8 cellular contexts compared by ENCODE assay signal in the genomic region with DNA sequence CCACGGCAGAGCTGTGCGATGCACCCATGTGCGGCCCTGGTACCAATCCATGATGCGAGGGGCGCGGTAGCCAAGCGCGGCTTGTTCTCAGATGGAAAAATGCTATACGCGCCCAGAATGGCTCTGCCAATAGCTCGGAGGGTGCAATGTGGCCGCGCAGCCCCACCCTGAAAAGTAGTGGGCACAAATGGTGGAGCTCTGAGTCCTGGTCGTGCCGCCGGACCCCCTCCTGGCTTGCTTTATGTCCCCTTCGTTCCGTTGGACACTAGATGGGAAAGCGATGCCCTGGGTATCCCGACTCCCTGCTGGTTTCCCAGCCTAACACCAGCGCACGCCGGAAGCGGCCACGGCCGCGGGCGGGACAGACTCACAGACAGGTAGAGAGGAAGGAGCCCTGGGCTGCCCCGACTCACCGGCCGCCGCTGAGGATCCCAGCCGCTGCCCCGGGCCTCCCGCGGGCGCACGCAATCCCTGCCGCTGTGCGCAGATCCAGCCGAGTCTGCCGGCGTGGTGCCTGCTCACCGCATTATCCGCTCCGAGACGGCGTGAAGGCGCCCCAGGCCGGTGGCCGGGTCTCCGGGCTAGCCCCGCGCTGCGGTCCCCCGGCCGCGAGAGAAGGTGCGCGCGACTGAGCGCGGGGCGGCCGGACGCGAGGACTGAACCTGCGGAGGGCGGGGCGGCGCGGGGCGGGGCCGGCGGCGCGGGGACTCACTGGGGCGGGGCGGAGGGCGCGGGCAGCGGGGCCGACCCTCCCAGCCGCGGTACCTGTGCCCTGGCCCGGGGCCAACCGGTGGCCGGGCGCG. TPM values are rescaled to one million over a fixed set of nuclear protein-coding genes. Genes with fewer than 3 reads are reported as not detected.
A peak's percentile ranks its signal among the peaks of the same experiment; 100 is the strongest.
DNase-seq lines count a peak whose midpoint lies in the region; FAIRE-seq and TF ChIP-seq lines count a peak whose summit lies in the region.

A gene with protein sequence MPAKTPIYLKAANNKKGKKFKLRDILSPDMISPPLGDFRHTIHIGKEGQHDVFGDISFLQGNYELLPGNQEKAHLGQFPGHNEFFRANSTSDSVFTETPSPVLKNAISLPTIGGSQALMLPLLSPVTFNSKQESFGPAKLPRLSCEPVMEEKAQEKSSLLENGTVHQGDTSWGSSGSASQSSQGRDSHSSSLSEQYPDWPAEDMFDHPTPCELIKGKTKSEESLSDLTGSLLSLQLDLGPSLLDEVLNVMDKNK (minus strand): TSS at position 630 of the 803 bp plus-strand sequence. CDS start 25,055 bp downstream, outside the sequence.

- TF ChIP-seq CTCF in GM10266 (IDR thresholded peaks at IDR 0.05; ENCODE audit: control insufficient read depth, insufficient read depth, low read depth, missing control alignments) (no peak), NB4 (IDR thresholded peaks at IDR 0.05; ENCODE audit: low read depth, low read length) (no peak), breast epithelium (IDR thresholded peaks at IDR 0.05) (peak in 1 of 3 donors; percentile 5), keratinocyte (optimal IDR thresholded peaks at IDR 0.05 in 1 of 3, IDR thresholded peaks at IDR 0.05 in 1 of 3, conservative IDR thresholded peaks at IDR 0.05 in 1 of 3; ENCODE audit: extremely low read depth in 1 of 3, insufficient read depth in 2 of 3, low read length in 3 of 3) (no peak)

- H2AFZ ChIP-seq in keratinocyte (ENCODE audit: control insufficient read depth, low read length), result peak within 1 kb of the TSS; percentile 78

- H3K79me2 ChIP-seq in keratinocyte (ENCODE audit: control insufficient read depth, insufficient read depth, low read length), result peaks cover 52% of the 10 kb centered on the region

- H3K4me3 ChIP-seq in HAP-1 (peak within 1 kb of the TSS; percentile 73), NB4 (ENCODE audit: low read depth, low read length) (peak within 1 kb of the TSS; percentile 94), breast epithelium (peak within 1 kb of the TSS; percentile 82 to 88 (median 84)), keratinocyte (ENCODE audit: control insufficient read depth in 2 of 3, extremely low read depth in 1 of 3, insufficient read depth in 2 of 3, low read depth in 1 of 3, low read length in 3 of 3) (peak within 1 kb of the TSS; percentile 68 to 87 (median 85))

- H3K36me3 ChIP-seq in HAP-1 (replicated peaks) (no peaks in the 10 kb centered on the region), breast epithelium (no peaks in the 10 kb centered on the region), keratinocyte (ENCODE audit: control insufficient read depth in 2 of 2, extremely low read depth in 1 of 2, insufficient read depth in 2 of 2, low read length in 2 of 2) (peaks cover 2 to 6% of the 10 kb centered on the region in 2 experiments)

- dilution Hi-C loops in keratinocyte (cut with MboI; ENCODE audit: extremely low pct_ligation_motif_present, low sequenced_read_pairs), result no loop called here

- H3K4me1 ChIP-seq in HAP-1, result peaks cover 44% of the 10 kb centered on the region
- no peaks in the 10 kb centered on the region for H3K4me1 ChIP-seq in breast epithelium
- peaks cover 32% of the 10 kb centered on the region for H3K4me1 ChIP-seq in keratinocyte (ENCODE audit: control insufficient read depth, extremely low read depth, insufficient read depth, low read length)

- no peaks in the 10 kb centered on the region for H3K9me1 ChIP-seq in keratinocyte (ENCODE audit: control insufficient read depth, extremely low read depth, insufficient read depth, low read length)

- no peaks in the 10 kb centered on the region for H3K9me3 ChIP-seq in HAP-1
- H3K9me3 ChIP-seq in breast epithelium, result no peaks in the 10 kb centered on the region
- no peaks in the 10 kb centered on the region for H3K9me3 ChIP-seq in keratinocyte (ENCODE audit: control insufficient read depth, low read depth, low read length)

- TF ChIP-seq POLR2A in NB4 (IDR thresholded peaks at IDR 0.05; ENCODE audit: extremely low read depth, insufficient read length) (peak; percentile 76), breast epithelium (IDR thresholded peaks at IDR 0.05) (no peak)

- H3K4me2 ChIP-seq in keratinocyte (ENCODE audit: control insufficient read depth, extremely low read depth, insufficient read depth, low read depth, low read length), result peak within 1 kb of the TSS; percentile 73

- FAIRE-seq in keratinocyte (lab: Jason Lieb, UNC), result no peak

- DNase-seq in GM10266 (ENCODE audit: extremely low spot score), result peak; percentile 89
- peak; percentile 63 to 87 for DNase-seq in HAP-1 (ENCODE audit: low spot score in 2 of 2)
- DNase-seq in NB4 (ENCODE audit: low read depth), result peak; percentile 82
- peak; percentile 70 for DNase-seq in UCSD-AML1 (lab: John Stamatoyannopoulos, UW; ENCODE audit: unreplicated experiment)
- DNase-seq in breast epithelium (ENCODE audit: low spot score in 2 of 2), result peak; percentile 43 to 56
- no peak for DNase-seq in keratinocyte (ENCODE audit: low read depth, low spot score)
- DNase-seq in stimulated activated CD4-positive, alpha-beta T cell treated with anti-CD3 and anti-CD28 coated beads, Interleukin-1b, Interleukin-23, amount 100 ng/mL, for 24 hours (ENCODE audit: low read depth in 4 of 4, low spot score in 1 of 4), result peak in 3 of 4 experiments; percentile 49 to 65 (median 55)
- no peak for DNase-seq in medulla oblongata (ENCODE audit: extremely low spot score)

- in situ Hi-C loops in HAP-1 (cut with MboI; ENCODE audit: low sequenced_read_pairs), result no loop called here

- H3K9ac ChIP-seq in keratinocyte (ENCODE audit: control insufficient read depth, extremely low read depth, insufficient read depth, low read length), result peak within 1 kb of the TSS; percentile 77

- peak within 1 kb of the TSS; percentile 93 to 94 for H3K27ac ChIP-seq in breast epithelium
- peak within 1 kb of the TSS; percentile 62 for H3K27ac ChIP-seq in keratinocyte (ENCODE audit: control insufficient read depth, insufficient read depth, low read length)

- peaks cover 2% of the 10 kb centered on the region for H4K20me1 ChIP-seq in keratinocyte (ENCODE audit: control insufficient read depth, extremely low read depth, insufficient read depth, low read length)

- intact Hi-C loops in breast epithelium (cut with DNase I; ENCODE audit: low total_unique reads), result no loop called here

- H3K27me3 ChIP-seq in HAP-1 (ENCODE audit: low read depth) (no peaks in the 10 kb centered on the region), breast epithelium (no peaks in the 10 kb centered on the region), keratinocyte (ENCODE audit: control insufficient read depth, extremely low read depth, insufficient read depth, low read length) (no peaks in the 10 kb centered on the region)

RNA-seq across cellular contexts. Expression of the gene that starts here (rescaled TPM):
- 10 to 100 TPM; 19.5 to 35.7 (median 35.7) TPM for total RNA-seq in breast epithelium
- 24.1 to 50.7 TPM (median 34.6 TPM) in 3 replicates for polyA plus RNA-seq in keratinocyte
- 4.3 TPM for polyA plus RNA-seq in keratinocyte (2011; ENCODE audit: low read depth)
- polyA plus RNA-seq in keratinocyte (2011; cell fraction: cytosol; rRNA removed), result 39.4 and 54.8 TPM in 2 replicates
- 45.1 and 47.2 TPM in 2 replicates for polyA plus RNA-seq in keratinocyte (2011; cell fraction: nucleus; rRNA removed)
- polyA plus RNA-seq in keratinocyte (2012; ENCODE audit: low replicate concordance), result 16.4 and 22.4 TPM in 2 replicates
- 32.5 to 52.2 TPM (median 33.1 TPM) in 3 replicates for polyA minus RNA-seq in keratinocyte
- 24.0 TPM for polyA minus RNA-seq in keratinocyte (2011; cell fraction: cytosol; rRNA and poly(A)+ RNA removed)
- polyA minus RNA-seq in keratinocyte (2011; cell fraction: nucleus; rRNA and poly(A)+ RNA removed), result 17.2 and 39.7 TPM in 2 replicates

Comparison
In these comparisons a context has a peak if more than half of its experiments do, and no peak if none do; other contexts are left out.
1. DNase-seq: peak in GM10266 (single experiment), HAP-1 (2 of 2), NB4 (single experiment), UCSD-AML1 (single experiment), breast epithelium (2 of 2) and stimulated activated CD4-positive, alpha-beta T cell treated with anti-CD3 and anti-CD28 coated beads, Interleukin-1b, Interleukin-23, amount 100 ng/mL, for 24 hours (3 of 4); none in keratinocyte (single experiment) and medulla oblongata (single experiment).
2. Peak in every context shown above with its lines, with median percentiles within 50 percentile points of each other: H3K4me3 ChIP-seq.